ENCODE assay signal across 21 cellular contexts in the genomic region with DNA sequence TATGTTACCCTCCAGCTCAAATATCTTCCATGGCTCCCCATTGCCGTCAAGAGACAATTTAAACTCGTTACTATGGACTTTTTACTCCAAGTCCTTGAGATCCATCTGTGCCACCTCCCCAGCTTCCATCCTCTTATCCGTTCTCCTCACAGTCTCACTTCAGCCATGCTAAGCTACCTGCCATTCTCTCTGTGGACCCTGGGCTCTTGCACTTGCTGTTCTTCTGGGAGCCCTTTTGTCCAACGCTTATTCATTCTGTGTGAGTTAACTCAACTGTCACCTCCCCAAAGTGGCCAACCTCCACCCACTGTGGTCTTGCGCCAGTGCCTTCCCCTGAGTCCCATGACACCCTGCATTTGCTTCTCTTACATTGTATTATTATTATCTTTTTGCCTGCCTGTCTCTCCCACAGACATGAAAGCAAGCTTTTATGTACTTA.
DNase-seq lines count a peak whose midpoint lies in the region; ATAC-seq and TF ChIP-seq lines count a peak whose summit lies in the region.
"Had no signal": no experiment of that assay in that cellular context is flagged by ENCODE, and none has a peak within 500 bp of the region (broad histone marks: within the 10 kb centered on the region; RNA-seq: fewer than 3 reads in every experiment).

No MANE protein-coding gene starts in this region.

- H2AFZ ChIP-seq in PC-9 = no peak overlapping the region

- BruUV-seq in PC-9 (replicated peaks; lab: Mats Ljungman, UMichigan) = no TSS peak

- no peak overlapping the region for H3K4me2 ChIP-seq in PC-9

- no peaks in the 10 kb centered on the region for H3K36me3 Mint-ChIP-seq in effector memory CD8-positive, alpha-beta T cell (ENCODE audit: insufficient read depth)
- no peaks in the 10 kb centered on the region for H3K36me3 Mint-ChIP-seq in nephron (ENCODE audit: low read depth)
- H3K36me3 Mint-ChIP-seq: activated naive CD4-positive, alpha-beta T cell treated with anti-CD3 and anti-CD28 coated beads, Interleukin-2, amount 50 U/mL, for 24 hours; CD4-positive, CD25-positive, alpha-beta regulatory T cell had no signal

- no peak for TF ChIP-seq CTCF in C4-2B (conservative IDR thresholded peaks at IDR 0.05)
- no peak for TF ChIP-seq CTCF in NB4 (IDR thresholded peaks at IDR 0.05; ENCODE audit: low read depth, low read length)
- TF ChIP-seq CTCF in nephron (IDR thresholded peaks at IDR 0.05; ENCODE audit: unreplicated experiment in 3 of 3) = no peak
- TF ChIP-seq CTCF in PC-9 (conservative IDR thresholded peaks at IDR 0.05) = no peak

- ATAC-seq in effector memory CD8-positive, alpha-beta T cell (replicated peaks) = no peak
- ATAC-seq in GM18498 (IDR thresholded peaks at IDR 0.05; ENCODE audit: unreplicated experiment) = no peak

- no peaks in the 10 kb centered on the region for H3K9me2 ChIP-seq in PC-9 (ENCODE audit: insufficient read depth)

- H3K4me1 ChIP-seq in PC-9 (replicated peaks; ENCODE audit: insufficient read depth) = peaks cover 26% of the 10 kb centered on the region

- H3K4me3 ChIP-seq in NB4 (ENCODE audit: low read depth, low read length) (no peak overlapping the region), PC-9 (no peak overlapping the region)
- H3K4me3 ChIP-seq: ascending aorta, dorsolateral prefrontal cortex, suprapubic skin had no signal

- POLR2A ChIA-PET in PC-9 (lab: Charles Lee; ENCODE audit: unreplicated experiment) = no interaction called here

- DNase-seq in NB4 (ENCODE audit: low read depth) (peak; percentile 74), GM19240 (ENCODE audit: insufficient read length, low spot score) (no peak), PC-9 (no peak)
- no peak for DNase-seq in effector memory CD8-positive, alpha-beta T cell
- DNase-seq: CD4-positive, CD25-positive, alpha-beta regulatory T cell; central memory CD4-positive, alpha-beta T cell; dorsolateral prefrontal cortex; head of caudate nucleus; HFFc6; Kasumi-1; NCI-H1048; NCI-H187; NCI-H526 treated with DMSO at 0.1 percent for 48 hours; nucleus accumbens; stimulated activated CD4-positive, alpha-beta T cell treated with anti-CD3 and anti-CD28 coated beads, Interleukin-1b, Interleukin-23, amount 100 ng/mL, for 48 hours had no signal

- H3K9me3 ChIP-seq in PC-9 (ENCODE audit: insufficient read depth, low read depth) = no peaks in the 10 kb centered on the region; the same call in 1 of the 2 replicates
- H3K9me3 ChIP-seq: ascending aorta, suprapubic skin had no signal

- peaks cover 13% of the 10 kb centered on the region for H3F3A ChIP-seq in PC-9 (ENCODE audit: insufficient read depth, low read depth)

- no peaks in the 10 kb centered on the region for H3K27me3 ChIP-seq in PC-9 (ENCODE audit: insufficient read depth, low read depth)
- H3K27me3 ChIP-seq: ascending aorta, dorsolateral prefrontal cortex, suprapubic skin had no signal

- CTCF ChIA-PET in PC-9 (lab: Charles Lee) = no interaction called here

- peaks cover 21 to 42% of the 10 kb centered on the region in 2 donors for H3K4me1 Mint-ChIP-seq in effector memory CD8-positive, alpha-beta T cell (ENCODE audit: low read depth in 2 of 2)
- H3K4me1 Mint-ChIP-seq in nephron = peaks cover 54% of the 10 kb centered on the region

- no peaks in the 10 kb centered on the region for H3K27me3 Mint-ChIP-seq in effector memory CD8-positive, alpha-beta T cell
- H3K27me3 Mint-ChIP-seq in nephron (ENCODE audit: low read depth) = no peaks in the 10 kb centered on the region
- H3K27me3 Mint-ChIP-seq: activated naive CD4-positive, alpha-beta T cell treated with anti-CD3 and anti-CD28 coated beads, Interleukin-2, amount 50 U/mL, for 24 hours had no signal

- H3K4me3 Mint-ChIP-seq in effector memory CD8-positive, alpha-beta T cell = no peak overlapping the region
- H3K4me3 Mint-ChIP-seq in nephron = no peak overlapping the region
- H3K4me3 Mint-ChIP-seq: activated naive CD4-positive, alpha-beta T cell treated with anti-CD3 and anti-CD28 coated beads, Interleukin-2, amount 50 U/mL, for 24 hours; CD4-positive, CD25-positive, alpha-beta regulatory T cell; HFFc6 had no signal

- H4K20me1 ChIP-seq in PC-9 (ENCODE audit: insufficient read depth) = no peaks in the 10 kb centered on the region

- H3K27ac ChIP-seq in C4-2B = peak overlapping the region; percentile 68; the same call in 1 of the 2 replicates
- no peak overlapping the region for H3K27ac ChIP-seq in PC-9
- H3K27ac ChIP-seq: ascending aorta, suprapubic skin had no signal

- TF ChIP-seq POLR2A in NB4 (IDR thresholded peaks at IDR 0.05; ENCODE audit: extremely low read depth, insufficient read length) = no peak

- H3K9me3 Mint-ChIP-seq in effector memory CD8-positive, alpha-beta T cell = no peaks in the 10 kb centered on the region
- H3K9me3 Mint-ChIP-seq in nephron = no peaks in the 10 kb centered on the region
- H3K9me3 Mint-ChIP-seq: activated naive CD4-positive, alpha-beta T cell treated with anti-CD3 and anti-CD28 coated beads, Interleukin-2, amount 50 U/mL, for 24 hours; HFFc6 had no signal

- H3K36me3 ChIP-seq in PC-9 (ENCODE audit: low read depth) = no peaks in the 10 kb centered on the region
- H3K36me3 ChIP-seq: ascending aorta, suprapubic skin had no signal

- intact Hi-C loops in PC-9 (cut with micrococcal nuclease; ENCODE audit: unreplicated experiment) = loop anchor here (5.0 kb wide), 1 partner anchor 201 kb away; no protein-coding TSS in a partner anchor

- no peaks in the 10 kb centered on the region for H3K79me2 ChIP-seq in PC-9 (ENCODE audit: low read depth)

- peak overlapping the region; percentile 24 to 38 for H3K27ac Mint-ChIP-seq in effector memory CD8-positive, alpha-beta T cell
- H3K27ac Mint-ChIP-seq in nephron = peak overlapping the region in 2 of 3 experiments; percentile 5 to 32
- H3K27ac Mint-ChIP-seq: activated naive CD4-positive, alpha-beta T cell treated with anti-CD3 and anti-CD28 coated beads, Interleukin-2, amount 50 U/mL, for 24 hours had no signal
